Comparison of ENCODE assay signal across 20 cellular contexts in genomic region chr7:81692146-81692905, GRCh38.
A peak's percentile ranks its signal among the peaks of the same experiment; 100 is the strongest.
DNase-seq lines count a peak whose midpoint lies in the region; ATAC-seq and TF ChIP-seq lines count a peak whose summit lies in the region.
"Had no signal": no experiment of that assay in that cellular context is flagged by ENCODE, and none has a peak within 500 bp of the region (broad histone marks: within the 10 kb centered on the region; RNA-seq: fewer than 3 reads in every experiment).

No MANE protein-coding gene starts in this region.

- no peak for TF ChIP-seq CTCF in SK-N-SH (IDR thresholded peaks at IDR 0.05)
- TF ChIP-seq CTCF in MCF 10A (IDR thresholded peaks at IDR 0.05; ENCODE audit: unreplicated experiment) = no peak

- no peaks in the 10 kb centered on the region for H3K9me3 ChIP-seq in SK-N-SH
- H3K9me3 ChIP-seq: right lobe of liver, testis had no signal

- no peaks in the 10 kb centered on the region for H3F3A ChIP-seq in SK-N-SH (replicated peaks; ENCODE audit: insufficient read depth)

- no peaks in the 10 kb centered on the region for H3K27me3 Mint-ChIP-seq in MCF 10A (ENCODE audit: insufficient read depth, unreplicated experiment)
- H3K27me3 Mint-ChIP-seq: activated CD4-positive, alpha-beta memory T cell treated with anti-CD3 and anti-CD28 coated beads, Interleukin-2, amount 10 ng/mL, durations not matched to agents 7 days and 5 days had no signal

- H3K27ac ChIP-seq in SK-N-SH (ENCODE audit: low read depth in 2 of 2, low read length in 1 of 2) = peak overlapping the region in 1 of 2 experiments; percentile 72; a peak in 2 of 4 replicates
- H3K27ac ChIP-seq: neural progenitor cell, right lobe of liver, SK-N-MC, testis had no signal

- DNase-seq in SK-N-SH (no peak), fibroblast of peridontal ligament (ENCODE audit: extremely low read depth) (peak; percentile 44), MCF 10A (ENCODE audit: unreplicated experiment) (no peak), NCI-H526 (lab: John Stamatoyannopoulos, UW) (no peak), left lobe of liver (ENCODE audit: low spot score) (no peak), H7 (no peak)
- DNase-seq: activated CD4-positive, alpha-beta memory T cell treated with anti-CD3 and anti-CD28 coated beads, Interleukin-2, amount 10 ng/mL, durations not matched to agents 7 days and 5 days; activated T-cell treated with anti-CD3 and anti-CD28 coated beads, Interleukin-2, amount 50 U/mL, for 48 hours; C1 segment of cervical spinal cord; cerebellar nuclear complex; endodermal cell; glutamatergic neuron; mesendoderm; NCI-H1105; right lobe of liver; stimulated activated CD4-positive, alpha-beta T cell treated with anti-CD3 and anti-CD28 coated beads, Interleukin-4, amount 100 ng/mL, for 24 hours; testis had no signal

- H3K36me3 Mint-ChIP-seq in MCF 10A (ENCODE audit: insufficient read depth, unreplicated experiment) = no peaks in the 10 kb centered on the region
- H3K36me3 Mint-ChIP-seq: neural progenitor cell had no signal

- H3K9me2 ChIP-seq in SK-N-SH = no peaks in the 10 kb centered on the region

- no peak overlapping the region for H3K4me3 ChIP-seq in SK-N-SH (ENCODE audit: low read depth in 2 of 2, low read length in 1 of 2)
- H3K4me3 ChIP-seq in H7 (ENCODE audit: insufficient read depth, low read depth, low read length) = no peak overlapping the region
- H3K4me3 ChIP-seq: neural progenitor cell, right lobe of liver, SK-N-MC, testis had no signal

- no peaks in the 10 kb centered on the region for H3K79me2 ChIP-seq in SK-N-SH (ENCODE audit: insufficient read depth)

- no peaks in the 10 kb centered on the region for H3K9me3 Mint-ChIP-seq in MCF 10A (ENCODE audit: unreplicated experiment)
- H3K9me3 Mint-ChIP-seq: endodermal cell, neural progenitor cell had no signal

- ATAC-seq in HG02852 (IDR thresholded peaks at IDR 0.05; ENCODE audit: unreplicated experiment) (peak; percentile 2), left lobe of liver (no peak)
- ATAC-seq: right lobe of liver had no signal

- intact Hi-C loops in MCF 10A (cut with micrococcal nuclease) = no loop called here

- peaks cover 27% of the 10 kb centered on the region for H3K4me1 Mint-ChIP-seq in MCF 10A (ENCODE audit: insufficient read depth, unreplicated experiment)
- H3K4me1 Mint-ChIP-seq: activated CD4-positive, alpha-beta memory T cell treated with anti-CD3 and anti-CD28 coated beads, Interleukin-2, amount 10 ng/mL, durations not matched to agents 7 days and 5 days had no signal

- 77% methylated on average over 3 of the region's 3 CpGs for WGBS in SK-N-SH (ENCODE audit: low lambda C conversion rate)

- H3K36me3 ChIP-seq in SK-N-SH (replicated peaks in 1 of 2; ENCODE audit: control insufficient read depth in 1 of 2, insufficient read depth in 2 of 2, low read length in 1 of 2) (no peaks in the 10 kb centered on the region), H7 (replicated peaks; ENCODE audit: control insufficient read depth, insufficient read depth, low read length) (no peaks in the 10 kb centered on the region)
- H3K36me3 ChIP-seq: neural progenitor cell, right lobe of liver had no signal

- H2AFZ ChIP-seq in SK-N-SH (ENCODE audit: low read depth) = no peak overlapping the region
- H2AFZ ChIP-seq: neural progenitor cell had no signal

- H3K27me3 ChIP-seq in SK-N-SH (ENCODE audit: insufficient read depth) (no peaks in the 10 kb centered on the region), H7 (ENCODE audit: control insufficient read depth, insufficient read depth, low read length) (no peaks in the 10 kb centered on the region)
- H3K27me3 ChIP-seq: neural progenitor cell, right lobe of liver, testis had no signal

- TF ChIP-seq RAD21 in SK-N-SH (IDR thresholded peaks at IDR 0.05; ENCODE audit: low read length) = no peak

- H3K4me1 ChIP-seq in SK-N-SH (ENCODE audit: control insufficient read depth in 1 of 2, insufficient read depth in 2 of 2, low read depth in 1 of 2, low read length in 1 of 2) = peaks cover 6 to 10% of the 10 kb centered on the region in 2 experiments; a peak in 3 of 4 replicates
- H3K4me1 ChIP-seq: right lobe of liver, testis had no signal

- H3K4me3 Mint-ChIP-seq in MCF 10A (ENCODE audit: unreplicated experiment) = no peak overlapping the region
- H3K4me3 Mint-ChIP-seq: activated CD4-positive, alpha-beta memory T cell treated with anti-CD3 and anti-CD28 coated beads, Interleukin-2, amount 10 ng/mL, durations not matched to agents 7 days and 5 days; endodermal cell; neural progenitor cell had no signal

- no TSS peak for BruUV-seq in MCF 10A (replicated peaks; lab: Mats Ljungman, UMichigan)

- POLR2A ChIA-PET in SK-N-SH (lab: Yijun Ruan, JAX) = no interaction called here
- POLR2A ChIA-PET in MCF 10A (lab: Yijun Ruan, JAX) = interaction anchor here (1.0 kb wide), 1 partner anchor 9 kb away, joined by 5 read pairs; no protein-coding TSS in a partner anchor

- no peak overlapping the region for H3K9ac ChIP-seq in SK-N-SH
- H3K9ac ChIP-seq: neural progenitor cell had no signal

- no peak overlapping the region for H3K27ac Mint-ChIP-seq in MCF 10A (ENCODE audit: low read depth, unreplicated experiment)
- H3K27ac Mint-ChIP-seq: activated CD4-positive, alpha-beta memory T cell treated with anti-CD3 and anti-CD28 coated beads, Interleukin-2, amount 10 ng/mL, durations not matched to agents 7 days and 5 days; endodermal cell; neural progenitor cell had no signal

- CTCF ChIA-PET in SK-N-SH (lab: Yijun Ruan, JAX) = interaction anchor here (0.7 to 1.8 kb wide), 8 partner anchors 9 to 222 kb away, joined by 3 to 8 read pairs (median 4); no protein-coding TSS in a partner anchor
- CTCF ChIA-PET in MCF 10A (lab: Yijun Ruan, JAX) = interaction anchor here (1.2 to 3.7 kb wide), 3 partner anchors 23 to 209 kb away, joined by 4 to 14 read pairs (median 5); no protein-coding TSS in a partner anchor

- H4K20me1 ChIP-seq in SK-N-SH (ENCODE audit: insufficient read depth) = no peaks in the 10 kb centered on the region

- no peak for TF ChIP-seq EP300 in SK-N-SH (IDR thresholded peaks at IDR 0.05; ENCODE audit: borderline replicate concordance in 1 of 2, low read depth in 1 of 2, low read length in 1 of 2)

- H3K4me2 ChIP-seq in SK-N-SH = no peak overlapping the region
- H3K4me2 ChIP-seq: neural progenitor cell had no signal

TF ChIP-seq in SK-N-SH, 30 proteins besides CTCF, POLR2A, EP300 and RAD21:
- 0 out of 2 replicates have a peak, but pooled peaks have one; percentile 37 for TF ChIP-seq MEF2A (IDR thresholded peaks at IDR 0.05; ENCODE audit: borderline replicate concordance, low read depth)
- TF ChIP-seq FOSL2 (IDR thresholded peaks at IDR 0.05; ENCODE audit: borderline replicate concordance, low read depth) = 0 out of 2 replicates have a peak, but pooled peaks have one; percentile 8
- no peak for TF ChIP-seq NRF1 (IDR thresholded peaks at IDR 0.05; ENCODE audit: low read depth, low read length)
- no peak for TF ChIP-seq FOXM1 (IDR thresholded peaks at IDR 0.05; ENCODE audit: low read depth)
- TF ChIP-seq TEAD4 (IDR thresholded peaks at IDR 0.05; ENCODE audit: borderline replicate concordance, insufficient read depth) = no peak
